In the genomic region with DNA sequence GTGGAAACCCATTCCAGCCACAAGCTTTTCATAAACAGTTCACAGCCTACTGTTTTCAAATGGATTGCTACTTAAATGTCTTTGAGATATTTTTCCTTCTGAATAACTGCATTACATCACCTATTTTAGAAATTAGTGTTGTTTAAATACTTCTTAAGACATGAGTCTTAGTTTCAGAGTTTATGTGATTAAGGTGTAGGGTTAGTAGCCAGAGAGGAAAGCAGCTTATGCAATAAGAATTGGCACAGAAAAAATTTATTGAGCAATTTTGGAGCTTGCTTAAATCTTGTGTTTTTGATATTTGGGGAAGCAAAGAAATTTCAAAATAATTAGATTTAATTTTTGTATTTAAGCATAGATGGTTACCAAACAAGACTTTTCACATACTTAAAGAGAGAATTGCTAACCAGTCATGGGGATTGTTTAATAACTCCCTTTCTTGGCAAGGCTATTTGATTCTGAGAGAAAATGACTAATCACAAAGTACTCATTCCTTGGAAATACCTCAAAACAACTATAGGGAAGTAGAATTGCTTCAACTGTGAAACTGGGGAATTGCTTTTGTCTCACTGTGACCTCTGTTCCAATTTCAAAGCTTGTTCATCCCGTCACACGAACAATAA, we compare ENCODE assay signal across 21 cellular contexts.
DNase-seq lines count a peak whose midpoint lies in the region; ATAC-seq, FAIRE-seq and TF ChIP-seq lines count a peak whose summit lies in the region.
"Had no signal": no experiment of that assay in that cellular context is flagged by ENCODE, and none has a peak within 500 bp of the region (broad histone marks: within the 10 kb centered on the region; RNA-seq: fewer than 3 reads in every experiment).

No MANE protein-coding gene starts in this region.

- H3K27ac Mint-ChIP-seq in MCF 10A (ENCODE audit: low read depth, unreplicated experiment): peak overlapping the region; percentile 83
- no peak overlapping the region for H3K27ac Mint-ChIP-seq in astrocyte (ENCODE audit: unreplicated experiment)
- H3K27ac Mint-ChIP-seq: activated CD4-positive, alpha-beta T cell treated with anti-CD3 and anti-CD28 coated beads, Interleukin-2, amount 10 ng/mL, durations not matched to agents 7 days and 5 days; CD8-positive, alpha-beta memory T cell; neural progenitor cell; stimulated activated naive CD8-positive, alpha-beta T cell treated with anti-CD3 and anti-CD28 coated beads, Interleukin-15, Interleukin-2, amounts not matched to agents 100 ng/mL and 50 ng/mL, for 24 hours had no signal

- H3K9me3 ChIP-seq in breast epithelium: no peaks in the 10 kb centered on the region
- H3K9me3 ChIP-seq in astrocyte (ENCODE audit: insufficient read depth, low read depth, low read length): no peaks in the 10 kb centered on the region
- H3K9me3 ChIP-seq in aorta (ENCODE audit: control insufficient read depth, low read length): no peaks in the 10 kb centered on the region
- H3K9me3 ChIP-seq in gastrocnemius medialis: no peaks in the 10 kb centered on the region
- H3K9me3 ChIP-seq: A549 had no signal

- TF ChIP-seq CTCF in MCF 10A (IDR thresholded peaks at IDR 0.05; ENCODE audit: unreplicated experiment): no peak
- no peak for TF ChIP-seq CTCF in breast epithelium (IDR thresholded peaks at IDR 0.05)
- TF ChIP-seq CTCF in astrocyte (IDR thresholded peaks at IDR 0.05; ENCODE audit: insufficient read depth, low read depth, low read length): no peak
- TF ChIP-seq CTCF in gastrocnemius medialis (IDR thresholded peaks at IDR 0.05 in 4 of 5, conservative IDR thresholded peaks at IDR 0.05 in 1 of 5): no peak

- peaks cover 20% of the 10 kb centered on the region for H3K4me1 Mint-ChIP-seq in MCF 10A (ENCODE audit: insufficient read depth, unreplicated experiment)
- H3K4me1 Mint-ChIP-seq in astrocyte (ENCODE audit: low read depth, unreplicated experiment): peaks cover 6% of the 10 kb centered on the region
- H3K4me1 Mint-ChIP-seq: activated CD4-positive, alpha-beta T cell treated with anti-CD3 and anti-CD28 coated beads, Interleukin-2, amount 10 ng/mL, durations not matched to agents 7 days and 5 days; CD8-positive, alpha-beta memory T cell; neural progenitor cell had no signal

- H3K27me3 Mint-ChIP-seq in MCF 10A (ENCODE audit: insufficient read depth, unreplicated experiment) (no peaks in the 10 kb centered on the region), astrocyte (ENCODE audit: low read depth, unreplicated experiment) (no peaks in the 10 kb centered on the region)
- H3K27me3 Mint-ChIP-seq: activated CD4-positive, alpha-beta T cell treated with anti-CD3 and anti-CD28 coated beads, Interleukin-2, amount 10 ng/mL, durations not matched to agents 7 days and 5 days; CD8-positive, alpha-beta memory T cell; stimulated activated naive CD8-positive, alpha-beta T cell treated with anti-CD3 and anti-CD28 coated beads, Interleukin-15, Interleukin-2, amounts not matched to agents 100 ng/mL and 50 ng/mL, for 24 hours had no signal

- H4K20me1 ChIP-seq in astrocyte (ENCODE audit: insufficient read depth, low read length): no peaks in the 10 kb centered on the region

- no peaks in the 10 kb centered on the region for H3K79me2 ChIP-seq in astrocyte (ENCODE audit: insufficient read depth, low read length)

- intact Hi-C loops in MCF 10A (cut with micrococcal nuclease) (no loop called here), breast epithelium (cut with DNase I; ENCODE audit: low total_unique reads) (no loop called here), aorta (cut with DNase I) (no loop called here), gastrocnemius medialis (cut with DNase I; ENCODE audit: low total_unique reads) (no loop called here)

- TF ChIP-seq POLR2A in breast epithelium (IDR thresholded peaks at IDR 0.05): no peak
- TF ChIP-seq POLR2A in gastrocnemius medialis (IDR thresholded peaks at IDR 0.05): no peak

- H3K9me3 Mint-ChIP-seq in MCF 10A (ENCODE audit: unreplicated experiment): no peaks in the 10 kb centered on the region
- no peaks in the 10 kb centered on the region for H3K9me3 Mint-ChIP-seq in astrocyte (ENCODE audit: unreplicated experiment)
- H3K9me3 Mint-ChIP-seq: activated CD4-positive, alpha-beta T cell treated with anti-CD3 and anti-CD28 coated beads, Interleukin-2, amount 10 ng/mL, durations not matched to agents 7 days and 5 days; neural progenitor cell had no signal

- H3K36me3 Mint-ChIP-seq in MCF 10A (ENCODE audit: insufficient read depth, unreplicated experiment) (no peaks in the 10 kb centered on the region), astrocyte (ENCODE audit: low read depth, unreplicated experiment) (no peaks in the 10 kb centered on the region)
- H3K36me3 Mint-ChIP-seq: CD8-positive, alpha-beta memory T cell; neural progenitor cell had no signal

- H3K27me3 ChIP-seq in breast epithelium (no peaks in the 10 kb centered on the region), astrocyte (ENCODE audit: insufficient read depth, low read length) (no peaks in the 10 kb centered on the region), aorta (ENCODE audit: control insufficient read depth in 1 of 2, insufficient read depth in 2 of 2, low read length in 1 of 2) (no peaks in the 10 kb centered on the region), gastrocnemius medialis (no peaks in the 10 kb centered on the region)
- H3K27me3 ChIP-seq: neural progenitor cell had no signal

- no peak for FAIRE-seq in astrocyte (lab: Jason Lieb, UNC)
- FAIRE-seq: A549 had no signal

- no TSS peak for BruUV-seq in MCF 10A (replicated peaks; lab: Mats Ljungman, UMichigan)

- DNase-seq in MCF 10A (ENCODE audit: unreplicated experiment): peak; percentile 82
- no peak for DNase-seq in breast epithelium (ENCODE audit: low spot score in 2 of 2)
- DNase-seq in astrocyte (ENCODE audit: low read depth): peak; percentile 70
- peak; percentile 77 for DNase-seq in fibroblast of the conjunctiva (ENCODE audit: low read depth)
- DNase-seq in aorta: no peak
- no peak for DNase-seq in gastrocnemius medialis
- DNase-seq in NCI-H1694 treated with DMSO at 0.1 percent for 48 hours (lab: John Stamatoyannopoulos, UW): no peak
- DNase-seq in NCI-H146 treated with DMSO at 0.1 percent for 48 hours (lab: John Stamatoyannopoulos, UW; ENCODE audit: unreplicated experiment): no peak
- DNase-seq: activated CD4-positive, alpha-beta T cell treated with anti-CD3 and anti-CD28 coated beads, Interleukin-2, amount 10 ng/mL, durations not matched to agents 7 days and 5 days; activated T-cell treated with anti-CD3 and anti-CD28 coated beads, Interleukin-2, amount 50 U/mL, for 48 hours; CD8-positive, alpha-beta memory T cell; foreskin melanocyte; mesendoderm; NCI-H1092; NCI-H510A treated with DMSO at 0.1 percent for 48 hours; T-helper 2 cell had no signal

- no peak overlapping the region for H3K4me2 ChIP-seq in astrocyte (ENCODE audit: low read length)
- H3K4me2 ChIP-seq: A549, neural progenitor cell had no signal

- in situ Hi-C loops in gastrocnemius medialis (cut with MboI; ENCODE audit: low sequenced_read_pairs in 4 of 4): no loop called here

- POLR2A ChIA-PET in MCF 10A (lab: Yijun Ruan, JAX): interaction anchor here (1.2 to 1.9 kb wide), 2 partner anchors 25 to 179 kb away, joined by 3 to 4 read pairs; no protein-coding TSS in a partner anchor

- H3K9ac ChIP-seq in astrocyte (ENCODE audit: low read length): no peak overlapping the region
- H3K9ac ChIP-seq: neural progenitor cell had no signal

- peak overlapping the region in 1 of 2 donors; percentile 34 for H3K27ac ChIP-seq in breast epithelium
- no peak overlapping the region for H3K27ac ChIP-seq in astrocyte (ENCODE audit: low read depth, low read length)
- no peak overlapping the region for H3K27ac ChIP-seq in aorta (ENCODE audit: low read depth in 1 of 2, low read length in 2 of 2)
- no peak overlapping the region for H3K27ac ChIP-seq in gastrocnemius medialis
- H3K27ac ChIP-seq: A549, neural progenitor cell had no signal

- ATAC-seq in aorta (ENCODE audit: low FRiP score) (peak; percentile 36), gastrocnemius medialis (no peak)
- ATAC-seq: A549, Panc1 had no signal

- H3K4me3 Mint-ChIP-seq in MCF 10A (ENCODE audit: unreplicated experiment): no peak overlapping the region
- H3K4me3 Mint-ChIP-seq in astrocyte (ENCODE audit: unreplicated experiment): no peak overlapping the region
- H3K4me3 Mint-ChIP-seq: activated CD4-positive, alpha-beta T cell treated with anti-CD3 and anti-CD28 coated beads, Interleukin-2, amount 10 ng/mL, durations not matched to agents 7 days and 5 days; CD8-positive, alpha-beta memory T cell; neural progenitor cell; stimulated activated naive CD8-positive, alpha-beta T cell treated with anti-CD3 and anti-CD28 coated beads, Interleukin-15, Interleukin-2, amounts not matched to agents 100 ng/mL and 50 ng/mL, for 24 hours had no signal

- H3K4me1 ChIP-seq in breast epithelium (no peaks in the 10 kb centered on the region), astrocyte (ENCODE audit: insufficient read depth, low read length) (no peaks in the 10 kb centered on the region), aorta (ENCODE audit: control insufficient read depth in 1 of 2, insufficient read depth in 2 of 2, low read length in 2 of 2) (no peaks in the 10 kb centered on the region), gastrocnemius medialis (no peaks in the 10 kb centered on the region)
- H3K4me1 ChIP-seq: A549, neural progenitor cell had no signal

- H3K36me3 ChIP-seq in breast epithelium (no peaks in the 10 kb centered on the region), astrocyte (ENCODE audit: insufficient read depth, low read length) (no peaks in the 10 kb centered on the region), aorta (ENCODE audit: control insufficient read depth in 1 of 2, insufficient read depth in 2 of 2, low read length in 1 of 2) (no peaks in the 10 kb centered on the region), gastrocnemius medialis (no peaks in the 10 kb centered on the region)
- H3K36me3 ChIP-seq: neural progenitor cell had no signal

- CTCF ChIA-PET in MCF 10A (lab: Yijun Ruan, JAX): interaction anchor here (0.7 to 0.9 kb wide), 2 partner anchors 29 to 472 kb away, joined by 3 read pairs; no protein-coding TSS in a partner anchor

- 38 to 62% methylated on average over 2 of the region's 2 CpGs for WGBS in aorta, 2 donors

- H3K4me3 ChIP-seq in breast epithelium (no peak overlapping the region), astrocyte (ENCODE audit: insufficient read depth, low read depth, low read length) (no peak overlapping the region), aorta (ENCODE audit: low read length in 2 of 2) (no peak overlapping the region), gastrocnemius medialis (no peak overlapping the region)
- H3K4me3 ChIP-seq: A549, coronary artery, neural progenitor cell had no signal

- no peak overlapping the region for H2AFZ ChIP-seq in astrocyte (ENCODE audit: low read depth, low read length)
- H2AFZ ChIP-seq: neural progenitor cell had no signal

Comparison
In these comparisons a context has a peak if more than half of its experiments do, and no peak if none do; other contexts are left out.
1. DNase-seq: peak in MCF 10A (single experiment), astrocyte (single experiment) and fibroblast of the conjunctiva (single experiment); none in breast epithelium (0 of 2), aorta (0 of 2), gastrocnemius medialis (0 of 2), NCI-H1694 treated with DMSO at 0.1 percent for 48 hours (single experiment) and NCI-H146 treated with DMSO at 0.1 percent for 48 hours (single experiment).